2 cellular contexts compared by ENCODE assay signal in the genomic region with DNA sequence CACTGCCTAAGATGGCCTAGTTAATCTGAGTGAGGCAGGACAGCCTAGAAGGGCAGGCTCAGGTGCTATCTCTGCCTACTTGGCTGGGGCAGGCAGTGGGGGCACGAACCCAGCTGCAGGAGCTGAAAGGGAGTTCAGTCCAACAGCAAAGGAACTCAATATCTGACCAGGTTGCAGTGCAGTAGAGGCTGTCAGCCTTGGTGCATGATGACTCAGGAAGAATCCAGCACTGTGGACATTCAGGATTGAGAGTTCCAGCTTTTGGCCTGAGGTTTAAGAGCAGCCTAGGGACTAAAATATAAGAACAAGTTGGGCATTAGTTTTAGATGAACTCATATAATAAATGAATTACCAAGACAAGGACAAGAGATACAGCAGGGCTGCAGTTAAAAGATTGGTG.
TF ChIP-seq lines count a peak whose summit lies in the region.

No MANE protein-coding gene starts in this region.

TF ChIP-seq in IMR-90, 13 proteins besides CTCF, POLR2A, EP300 and RAD21:
- TF ChIP-seq FOS (IDR thresholded peaks at IDR 0.05; ENCODE audit: low read depth, low read length), result no peak
- no peak for TF ChIP-seq MAZ (IDR thresholded peaks at IDR 0.05; ENCODE audit: borderline replicate concordance, low read depth, low read length)
- no peak for TF ChIP-seq NFE2L2 (IDR thresholded peaks at IDR 0.05; ENCODE audit: low read depth, low read length)
- no peak for TF ChIP-seq RFX5 (IDR thresholded peaks at IDR 0.05; ENCODE audit: low read depth, low read length)
- no peak for TF ChIP-seq CHD1 (IDR thresholded peaks at IDR 0.05; ENCODE audit: low read depth, low read length)
- no peak for TF ChIP-seq MAFK (IDR thresholded peaks at IDR 0.05; ENCODE audit: low read depth, low read length)
- TF ChIP-seq CEBPB (IDR thresholded peaks at IDR 0.05; ENCODE audit: low read depth, low read length), result no peak
- TF ChIP-seq, protein P1, sequence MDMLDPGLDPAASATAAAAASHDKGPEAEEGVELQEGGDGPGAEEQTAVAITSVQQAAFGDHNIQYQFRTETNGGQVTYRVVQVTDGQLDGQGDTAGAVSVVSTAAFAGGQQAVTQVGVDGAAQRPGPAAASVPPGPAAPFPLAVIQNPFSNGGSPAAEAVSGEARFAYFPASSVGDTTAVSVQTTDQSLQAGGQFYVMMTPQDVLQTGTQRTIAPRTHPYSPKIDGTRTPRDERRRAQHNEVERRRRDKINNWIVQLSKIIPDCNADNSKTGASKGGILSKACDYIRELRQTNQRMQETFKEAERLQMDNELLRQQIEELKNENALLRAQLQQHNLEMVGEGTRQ (IDR thresholded peaks at IDR 0.05; ENCODE audit: low read depth, low read length), result no peak
- TF ChIP-seq SMC3 (IDR thresholded peaks at IDR 0.05; ENCODE audit: low read depth, low read length), result no peak
- no peak for TF ChIP-seq RCOR1 (IDR thresholded peaks at IDR 0.05; ENCODE audit: insufficient replicate concordance, low read length)
- TF ChIP-seq MXI1 (IDR thresholded peaks at IDR 0.05; ENCODE audit: borderline replicate concordance, low read depth, low read length), result no peak
- TF ChIP-seq BHLHE40 (IDR thresholded peaks at IDR 0.05; ENCODE audit: low read depth, low read length), result no peak
- TF ChIP-seq, protein P2, sequence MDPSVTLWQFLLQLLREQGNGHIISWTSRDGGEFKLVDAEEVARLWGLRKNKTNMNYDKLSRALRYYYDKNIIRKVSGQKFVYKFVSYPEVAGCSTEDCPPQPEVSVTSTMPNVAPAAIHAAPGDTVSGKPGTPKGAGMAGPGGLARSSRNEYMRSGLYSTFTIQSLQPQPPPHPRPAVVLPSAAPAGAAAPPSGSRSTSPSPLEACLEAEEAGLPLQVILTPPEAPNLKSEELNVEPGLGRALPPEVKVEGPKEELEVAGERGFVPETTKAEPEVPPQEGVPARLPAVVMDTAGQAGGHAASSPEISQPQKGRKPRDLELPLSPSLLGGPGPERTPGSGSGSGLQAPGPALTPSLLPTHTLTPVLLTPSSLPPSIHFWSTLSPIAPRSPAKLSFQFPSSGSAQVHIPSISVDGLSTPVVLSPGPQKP (IDR thresholded peaks at IDR 0.05; ENCODE audit: borderline replicate concordance, low read depth, low read length), result no peak

TF ChIP-seq in WTC11, 78 proteins besides CTCF, POLR2A, EP300 and RAD21 (continued from another document):
- TF ChIP-seq, protein P1 (CRISPR knock-in tag; IDR thresholded peaks at IDR 0.05), result no peak
- TF ChIP-seq, protein P3, sequence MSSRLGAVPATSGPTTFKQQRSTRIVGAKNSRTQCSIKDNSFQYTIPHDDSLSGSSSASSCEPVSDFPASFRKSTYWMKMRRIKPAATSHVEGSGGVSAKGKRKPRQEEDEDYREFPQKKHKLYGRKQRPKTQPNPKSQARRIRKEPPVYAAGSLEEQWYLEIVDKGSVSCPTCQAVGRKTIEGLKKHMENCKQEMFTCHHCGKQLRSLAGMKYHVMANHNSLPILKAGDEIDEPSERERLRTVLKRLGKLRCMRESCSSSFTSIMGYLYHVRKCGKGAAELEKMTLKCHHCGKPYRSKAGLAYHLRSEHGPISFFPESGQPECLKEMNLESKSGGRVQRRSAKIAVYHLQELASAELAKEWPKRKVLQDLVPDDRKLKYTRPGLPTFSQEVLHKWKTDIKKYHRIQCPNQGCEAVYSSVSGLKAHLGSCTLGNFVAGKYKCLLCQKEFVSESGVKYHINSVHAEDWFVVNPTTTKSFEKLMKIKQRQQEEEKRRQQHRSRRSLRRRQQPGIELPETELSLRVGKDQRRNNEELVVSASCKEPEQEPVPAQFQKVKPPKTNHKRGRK (CRISPR knock-in tag; IDR thresholded peaks at IDR 0.05; ENCODE audit: borderline replicate concordance), result no peak
